ENCODE assay signal across 10 cellular contexts in genomic region chr3:152505926-152506325, GRCh38.
DNase-seq lines count a peak whose midpoint lies in the region; ATAC-seq and TF ChIP-seq lines count a peak whose summit lies in the region.
"Had no signal": no experiment of that assay in that cellular context is flagged by ENCODE, and none has a peak within 500 bp of the region (broad histone marks: within the 10 kb centered on the region; RNA-seq: fewer than 3 reads in every experiment).

No MANE protein-coding gene starts in this region.

- no peaks in the 10 kb centered on the region for H3K36me3 ChIP-seq in SJCRH30

- no peaks in the 10 kb centered on the region for H3K27me3 ChIP-seq in SJCRH30

- no peaks in the 10 kb centered on the region for H3K27me3 Mint-ChIP-seq in natural killer cell treated with Interleukin-12 subunit alpha and Interleukin-12 subunit beta and Interleukin-15 and Interleukin-18, amount 100 ng/mL, for 72 hours
- peaks cover 0 to 9% of the 10 kb centered on the region in 2 donors for H3K27me3 Mint-ChIP-seq in natural killer cell (ENCODE audit: low read depth in 2 of 2)
- no peaks in the 10 kb centered on the region for H3K27me3 Mint-ChIP-seq in stimulated activated naive CD8-positive, alpha-beta T cell treated with anti-CD3 and anti-CD28 coated beads, Interleukin-15, amount 100 ng/mL, for 72 hours
- H3K27me3 Mint-ChIP-seq in Calu3 (ENCODE audit: unreplicated experiment), result no peaks in the 10 kb centered on the region
- H3K27me3 Mint-ChIP-seq: activated naive CD8-positive, alpha-beta T cell had no signal

- H3K9me3 ChIP-seq in SJCRH30 (replicated peaks), result no peaks in the 10 kb centered on the region

- intact Hi-C loops in natural killer cell (cut with micrococcal nuclease) (no loop called here), Calu3 (cut with micrococcal nuclease; ENCODE audit: unreplicated experiment) (loop anchor here (5.0 to 10.0 kb wide), 2 partner anchors 326 to 429 kb away; no protein-coding TSS in a partner anchor)

- no peak for DNase-seq in natural killer cell treated with Interleukin-12 subunit alpha and Interleukin-12 subunit beta and Interleukin-15 and Interleukin-18, amount 100 ng/mL, for 72 hours (ENCODE audit: low spot score)
- no peak for DNase-seq in natural killer cell
- peak; percentile 33 to 57 for DNase-seq in stimulated activated naive CD8-positive, alpha-beta T cell treated with anti-CD3 and anti-CD28 coated beads, Interleukin-15, amount 100 ng/mL, for 72 hours
- DNase-seq in Calu3, result no peak
- DNase-seq in SJCRH30, result no peak
- DNase-seq: islet precursor cell had no signal

- H3K27ac Mint-ChIP-seq in natural killer cell treated with Interleukin-12 subunit alpha and Interleukin-12 subunit beta and Interleukin-15 and Interleukin-18, amount 100 ng/mL, for 72 hours, result no peak overlapping the region
- H3K27ac Mint-ChIP-seq in natural killer cell (no peak overlapping the region), Calu3 (ENCODE audit: unreplicated experiment) (no peak overlapping the region)
- H3K27ac Mint-ChIP-seq in stimulated activated naive CD8-positive, alpha-beta T cell treated with anti-CD3 and anti-CD28 coated beads, Interleukin-15, amount 100 ng/mL, for 72 hours, result no peak overlapping the region
- H3K27ac Mint-ChIP-seq: activated naive CD8-positive, alpha-beta T cell had no signal

- TF ChIP-seq CTCF in natural killer cell (IDR thresholded peaks at IDR 0.05), result no peak
- TF ChIP-seq CTCF in Calu3 (IDR thresholded peaks at IDR 0.05; ENCODE audit: unreplicated experiment), result no peak

- no peak overlapping the region for H3K4me3 Mint-ChIP-seq in natural killer cell treated with Interleukin-12 subunit alpha and Interleukin-12 subunit beta and Interleukin-15 and Interleukin-18, amount 100 ng/mL, for 72 hours
- no peak overlapping the region for H3K4me3 Mint-ChIP-seq in natural killer cell
- peak overlapping the region in 1 of 2 donors; percentile 33 for H3K4me3 Mint-ChIP-seq in stimulated activated naive CD8-positive, alpha-beta T cell treated with anti-CD3 and anti-CD28 coated beads, Interleukin-15, amount 100 ng/mL, for 72 hours
- no peak overlapping the region for H3K4me3 Mint-ChIP-seq in Calu3 (ENCODE audit: low read depth, unreplicated experiment)
- H3K4me3 Mint-ChIP-seq: activated naive CD8-positive, alpha-beta T cell had no signal

- no peak overlapping the region for H3K27ac ChIP-seq in SJCRH30

- H3K9me3 Mint-ChIP-seq in natural killer cell treated with Interleukin-12 subunit alpha and Interleukin-12 subunit beta and Interleukin-15 and Interleukin-18, amount 100 ng/mL, for 72 hours, result no peaks in the 10 kb centered on the region
- H3K9me3 Mint-ChIP-seq in natural killer cell (peaks cover 0 to 2% of the 10 kb centered on the region in 2 donors), Calu3 (ENCODE audit: low read depth, unreplicated experiment) (no peaks in the 10 kb centered on the region)
- peaks cover 0 to 25% of the 10 kb centered on the region in 2 donors for H3K9me3 Mint-ChIP-seq in stimulated activated naive CD8-positive, alpha-beta T cell treated with anti-CD3 and anti-CD28 coated beads, Interleukin-15, amount 100 ng/mL, for 72 hours

- H3K4me1 ChIP-seq in SJCRH30, result no peaks in the 10 kb centered on the region

- no peak overlapping the region for H3K4me3 ChIP-seq in SJCRH30

- H3K4me1 Mint-ChIP-seq in natural killer cell treated with Interleukin-12 subunit alpha and Interleukin-12 subunit beta and Interleukin-15 and Interleukin-18, amount 100 ng/mL, for 72 hours (ENCODE audit: low read depth in 2 of 2), result peaks cover 0 to 3% of the 10 kb centered on the region in 2 donors
- no peaks in the 10 kb centered on the region for H3K4me1 Mint-ChIP-seq in natural killer cell
- H3K4me1 Mint-ChIP-seq in stimulated activated naive CD8-positive, alpha-beta T cell treated with anti-CD3 and anti-CD28 coated beads, Interleukin-15, amount 100 ng/mL, for 72 hours, result peaks cover 19% of the 10 kb centered on the region
- no peaks in the 10 kb centered on the region for H3K4me1 Mint-ChIP-seq in Calu3 (ENCODE audit: low read depth, unreplicated experiment)

- CTCF ChIA-PET in Calu3 (lab: Charles Lee), result interaction anchor here (1.2 kb wide), 1 partner anchor 69 kb away, joined by 3 read pairs; no protein-coding TSS in a partner anchor

- H3K36me3 Mint-ChIP-seq in natural killer cell treated with Interleukin-12 subunit alpha and Interleukin-12 subunit beta and Interleukin-15 and Interleukin-18, amount 100 ng/mL, for 72 hours, result no peaks in the 10 kb centered on the region
- H3K36me3 Mint-ChIP-seq in natural killer cell, result peaks cover 10% of the 10 kb centered on the region
- no peaks in the 10 kb centered on the region for H3K36me3 Mint-ChIP-seq in Calu3 (ENCODE audit: insufficient read depth, unreplicated experiment)

- BruUV-seq in Calu3 (replicated peaks; lab: Mats Ljungman, UMichigan), result no TSS peak

- peak; percentile 67 to 68 for ATAC-seq in natural killer cell treated with Interleukin-12 subunit alpha and Interleukin-12 subunit beta and Interleukin-15 and Interleukin-18, amount 100 ng/mL, for 72 hours
- ATAC-seq in natural killer cell, result no peak
- ATAC-seq in HG02759 (IDR thresholded peaks at IDR 0.05; ENCODE audit: unreplicated experiment), result peak; percentile 98
- peak; percentile 94 for ATAC-seq in HG03575 (IDR thresholded peaks at IDR 0.05; ENCODE audit: extremely low read depth, insufficient number of reproducible peaks, low FRiP score, unreplicated experiment)
- peak; percentile 97 for ATAC-seq in stimulated activated naive CD8-positive, alpha-beta T cell treated with anti-CD3 and anti-CD28 coated beads, Interleukin-15, amount 100 ng/mL, for 72 hours
- ATAC-seq in esophagus mucosa, result no peak

Comparison
In these comparisons a context has a peak if more than half of its experiments do, and no peak if none do; other contexts are left out.
1. ATAC-seq: peak in natural killer cell treated with Interleukin-12 subunit alpha and Interleukin-12 subunit beta and Interleukin-15 and Interleukin-18, amount 100 ng/mL, for 72 hours (2 of 2), HG02759 (single experiment), HG03575 (single experiment) and stimulated activated naive CD8-positive, alpha-beta T cell treated with anti-CD3 and anti-CD28 coated beads, Interleukin-15, amount 100 ng/mL, for 72 hours (single experiment); none in natural killer cell (0 of 3) and esophagus mucosa (single experiment).
2. DNase-seq: peak in stimulated activated naive CD8-positive, alpha-beta T cell treated with anti-CD3 and anti-CD28 coated beads, Interleukin-15, amount 100 ng/mL, for 72 hours (2 of 2); none in natural killer cell treated with Interleukin-12 subunit alpha and Interleukin-12 subunit beta and Interleukin-15 and Interleukin-18, amount 100 ng/mL, for 72 hours (single experiment), natural killer cell (single experiment), Calu3 (single experiment) and SJCRH30 (0 of 2).